1 cellular context compared by ENCODE assay signal in the genomic region with DNA sequence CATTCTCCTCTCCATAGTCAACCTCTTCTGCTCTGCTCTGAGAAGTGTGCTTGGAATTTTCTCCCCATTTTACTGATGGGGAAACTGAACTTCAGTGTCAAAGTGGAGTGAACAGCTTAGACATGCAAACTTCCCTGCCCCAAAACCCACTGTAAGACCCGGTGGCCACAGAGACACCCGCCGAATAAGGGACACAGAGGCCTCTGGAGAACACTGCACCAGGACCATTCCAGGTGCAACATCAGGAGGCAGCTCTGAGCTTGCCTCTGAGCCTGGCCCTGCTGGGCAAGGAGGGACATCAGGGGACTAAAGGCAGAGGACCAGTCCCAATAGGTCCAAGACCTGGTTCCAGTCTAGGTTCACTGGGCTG.
TF ChIP-seq lines count a peak whose summit lies in the region.

No MANE protein-coding gene starts in this region.

TF ChIP-seq in A549, 52 proteins besides CTCF, POLR2A, EP300 and RAD21 (continued from another document):
- TF ChIP-seq, protein P1, sequence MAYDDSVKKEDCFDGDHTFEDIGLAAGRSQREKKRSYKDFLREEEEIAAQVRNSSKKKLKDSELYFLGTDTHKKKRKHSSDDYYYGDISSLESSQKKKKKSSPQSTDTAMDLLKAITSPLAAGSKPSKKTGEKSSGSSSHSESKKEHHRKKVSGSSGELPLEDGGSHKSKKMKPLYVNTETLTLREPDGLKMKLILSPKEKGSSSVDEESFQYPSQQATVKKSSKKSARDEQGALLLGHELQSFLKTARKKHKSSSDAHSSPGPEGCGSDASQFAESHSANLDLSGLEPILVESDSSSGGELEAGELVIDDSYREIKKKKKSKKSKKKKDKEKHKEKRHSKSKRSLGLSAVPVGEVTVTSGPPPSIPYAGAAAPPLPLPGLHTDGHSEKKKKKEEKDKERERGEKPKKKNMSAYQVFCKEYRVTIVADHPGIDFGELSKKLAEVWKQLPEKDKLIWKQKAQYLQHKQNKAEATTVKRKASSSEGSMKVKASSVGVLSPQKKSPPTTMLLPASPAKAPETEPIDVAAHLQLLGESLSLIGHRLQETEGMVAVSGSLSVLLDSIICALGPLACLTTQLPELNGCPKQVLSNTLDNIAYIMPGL (CRISPR knock-in tag; IDR thresholded peaks at IDR 0.05; ENCODE audit: borderline replicate concordance) = no peak
- TF ChIP-seq, protein P2, sequence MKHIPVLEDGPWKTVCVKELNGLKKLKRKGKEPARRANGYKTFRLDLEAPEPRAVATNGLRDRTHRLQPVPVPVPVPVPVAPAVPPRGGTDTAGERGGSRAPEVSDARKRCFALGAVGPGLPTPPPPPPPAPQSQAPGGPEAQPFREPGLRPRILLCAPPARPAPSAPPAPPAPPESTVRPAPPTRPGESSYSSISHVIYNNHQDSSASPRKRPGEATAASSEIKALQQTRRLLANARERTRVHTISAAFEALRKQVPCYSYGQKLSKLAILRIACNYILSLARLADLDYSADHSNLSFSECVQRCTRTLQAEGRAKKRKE (CRISPR knock-in tag; IDR thresholded peaks at IDR 0.05; ENCODE audit: low read depth) = no peak
- no peak for TF ChIP-seq EHF (CRISPR knock-in tag; IDR thresholded peaks at IDR 0.05)
- TF ChIP-seq EHMT2 (IDR thresholded peaks at IDR 0.05; ENCODE audit: low read depth) = no peak
- TF ChIP-seq KDM5A (IDR thresholded peaks at IDR 0.05) = no peak
- TF ChIP-seq ZNF302 (CRISPR knock-in tag; IDR thresholded peaks at IDR 0.05) = no peak
- TF ChIP-seq ESRRA (IDR thresholded peaks at IDR 0.05; ENCODE audit: borderline replicate concordance, low read length) = no peak
- no peak for TF ChIP-seq NR3C1 (IDR thresholded peaks at IDR 0.05)
